ENCODE assay signal across 7 cellular contexts in the genomic region with DNA sequence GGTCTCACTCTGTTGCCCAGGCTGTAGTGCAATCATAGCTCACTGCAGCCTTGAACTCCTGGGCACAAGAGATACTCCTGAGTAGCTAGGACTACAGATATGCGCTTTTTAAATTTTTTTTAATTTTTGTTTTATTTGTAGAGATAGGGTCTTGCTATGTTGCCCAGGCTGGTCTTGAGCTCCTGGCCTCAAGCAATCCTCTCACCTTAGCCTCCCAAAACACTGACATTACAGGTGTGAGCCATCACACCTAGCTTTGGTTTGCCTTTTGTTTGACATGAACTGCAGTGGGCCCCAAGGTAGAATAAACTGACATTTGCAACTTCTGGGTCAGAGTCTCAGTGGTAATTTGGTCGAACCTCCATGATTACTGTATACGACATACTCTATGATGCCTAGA.
"Had no signal": no experiment of that assay in that cellular context is flagged by ENCODE, and none has a peak within 500 bp of the region (broad histone marks: within the 10 kb centered on the region; RNA-seq: fewer than 3 reads in every experiment).

No MANE protein-coding gene starts in this region.

- H3K27ac ChIP-seq: GM23248 had no signal

- FAIRE-seq: HTR-8/SVneo had no signal

- H3K36me3 ChIP-seq: HAP-1 had no signal

- DNase-seq: GM23248, GOT3, H7, KG1 had no signal

- H3K4me3 ChIP-seq: GM23248, HAP-1 had no signal

- H3K9me3 ChIP-seq: HAP-1 had no signal

- ATAC-seq: HCT116 had no signal

- H2AFZ ChIP-seq: GM23248 had no signal

- H3K4me1 ChIP-seq: HAP-1 had no signal

- H3K9ac ChIP-seq: GM23248 had no signal
